In the genomic region with DNA sequence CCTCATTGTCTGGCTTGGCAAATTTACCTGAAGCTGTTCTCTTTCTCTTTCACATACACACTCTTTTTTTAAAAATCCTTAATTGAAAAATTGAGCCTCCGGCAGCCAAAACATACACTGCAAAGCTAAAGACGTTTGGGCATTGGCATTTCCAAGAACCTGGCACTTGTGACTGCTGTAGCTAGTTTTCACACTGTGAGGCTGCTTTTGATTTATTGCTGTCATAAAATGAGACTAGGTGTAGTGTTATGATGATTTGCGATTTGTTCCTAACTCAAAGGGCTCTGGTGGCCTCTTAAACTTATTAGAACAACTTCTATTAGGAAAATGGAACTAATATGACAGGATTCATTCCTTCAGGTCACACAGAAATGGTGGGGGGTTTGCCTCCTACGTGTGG, we compare ENCODE assay signal across 26 cellular contexts.
"Had no signal": no experiment of that assay in that cellular context is flagged by ENCODE, and none has a peak within 500 bp of the region (broad histone marks: within the 10 kb centered on the region; RNA-seq: fewer than 3 reads in every experiment).

No MANE protein-coding gene starts in this region.

- H3K27ac ChIP-seq: Peyer's patch, RWPE1, SJCRH30 had no signal

- H3K9me3 ChIP-seq: MG63, Peyer's patch, SJCRH30, SK-N-SH had no signal

- H3K27ac Mint-ChIP-seq: activated CD8-positive, alpha-beta T cell treated with anti-CD3 and anti-CD28 coated beads, Interleukin-2, amount 10 ng/mL, durations not matched to agents 7 days and 5 days; activated naive CD4-positive, alpha-beta T cell treated with anti-CD3 and anti-CD28 coated beads, Interleukin-2, amount 50 U/mL, for 24 hours; activated T-cell treated with anti-CD3 and anti-CD28 coated beads, Interleukin-2, amount 50 U/mL, for 24 hours; activated T-helper 1 cell treated with anti-CD3 and anti-CD28 coated beads, Interleukin-12 subunit alpha, Interleukin-12 subunit beta, Interleukin-2, Interleukin-4 antibody, amounts not matched to agents 30 ng/mL and 10 ng/mL and 1 ng/mL, durations not matched to agents 14 hours and 24 hours and 36 hours; WTC11 had no signal

- H3K9me2 ChIP-seq: SK-N-SH had no signal

- H3K4me3 Mint-ChIP-seq: activated CD8-positive, alpha-beta T cell treated with anti-CD3 and anti-CD28 coated beads, Interleukin-2, amount 10 ng/mL, durations not matched to agents 7 days and 5 days; activated naive CD4-positive, alpha-beta T cell treated with anti-CD3 and anti-CD28 coated beads, Interleukin-2, amount 50 U/mL, for 24 hours; activated T-cell treated with anti-CD3 and anti-CD28 coated beads, Interleukin-2, amount 50 U/mL, for 24 hours; activated T-helper 1 cell treated with anti-CD3 and anti-CD28 coated beads, Interleukin-12 subunit alpha, Interleukin-12 subunit beta, Interleukin-2, Interleukin-4 antibody, amounts not matched to agents 30 ng/mL and 10 ng/mL and 1 ng/mL, durations not matched to agents 14 hours and 24 hours and 36 hours; central memory CD8-positive, alpha-beta T cell; WTC11 had no signal

- DNase-seq: activated CD4-positive, alpha-beta T cell treated with anti-CD3 and anti-CD28 coated beads for 48 hours; activated CD4-positive, alpha-beta T cell treated with anti-CD3 and anti-CD28 coated beads, Interleukin-2, amount 50 U/mL, for 4 hours; activated CD4-positive, CD25-positive, alpha-beta regulatory T cell treated with anti-CD3 and anti-CD28 coated beads, Interleukin-2, amount 50 U/mL, for 72 hours; activated CD8-positive, alpha-beta memory T cell treated with anti-CD3 and anti-CD28 coated beads, Interleukin-2, amount 50 U/mL, for 48 hours; activated CD8-positive, alpha-beta T cell treated with anti-CD3 and anti-CD28 coated beads, Interleukin-2, amount 10 ng/mL, durations not matched to agents 7 days and 5 days; activated effector memory CD4-positive, alpha-beta T cell treated with Interleukin-2 at 50 U/mL for 16 hours; activated naive CD4-positive, alpha-beta T cell; activated T-cell treated with anti-CD3 and anti-CD28 coated beads, Interleukin-2, amount 50 U/mL, for 24 hours; aorta; Kasumi-1; KBM-7; MG63; MV-4-11; NCI-H1930; NCI-H345; NCI-H510A treated with DMSO at 0.1 percent for 48 hours; Peyer's patch; Right ventricle myocardium superior; SJCRH30; SK-N-SH; T-helper 1 cell had no signal

- ATAC-seq: activated CD8-positive, alpha-beta T cell treated with anti-CD3 and anti-CD28 coated beads, Interleukin-2, amount 10 ng/mL, durations not matched to agents 7 days and 5 days; WTC11 had no signal

- H3K4me1 Mint-ChIP-seq: activated naive CD4-positive, alpha-beta T cell treated with anti-CD3 and anti-CD28 coated beads, Interleukin-2, amount 50 U/mL, for 24 hours; central memory CD8-positive, alpha-beta T cell had no signal

- H3K36me3 Mint-ChIP-seq: activated naive CD4-positive, alpha-beta T cell treated with anti-CD3 and anti-CD28 coated beads, Interleukin-2, amount 50 U/mL, for 24 hours; WTC11 had no signal

- H3K27me3 Mint-ChIP-seq: activated T-cell treated with anti-CD3 and anti-CD28 coated beads, Interleukin-2, amount 50 U/mL, for 24 hours; central memory CD8-positive, alpha-beta T cell had no signal

- H3K4me3 ChIP-seq: MG63, Peyer's patch, SJCRH30 had no signal

- H3K4me2 ChIP-seq: SK-N-SH had no signal

- H3K4me1 ChIP-seq: SJCRH30 had no signal

- H3K36me3 ChIP-seq: MG63, Peyer's patch, SJCRH30 had no signal

- H3K27me3 ChIP-seq: MG63, Peyer's patch, SJCRH30 had no signal

- H3K9me3 Mint-ChIP-seq: activated naive CD4-positive, alpha-beta T cell treated with anti-CD3 and anti-CD28 coated beads, Interleukin-2, amount 50 U/mL, for 24 hours; activated T-cell treated with anti-CD3 and anti-CD28 coated beads, Interleukin-2, amount 50 U/mL, for 24 hours; activated T-helper 1 cell treated with anti-CD3 and anti-CD28 coated beads, Interleukin-12 subunit alpha, Interleukin-12 subunit beta, Interleukin-2, Interleukin-4 antibody, amounts not matched to agents 30 ng/mL and 10 ng/mL and 1 ng/mL, durations not matched to agents 14 hours and 24 hours and 36 hours; central memory CD8-positive, alpha-beta T cell had no signal
